ENCODE assay signal across 9 cellular contexts in genomic region chr4:84258905-84259830, GRCh38.
DNase-seq lines count a peak whose midpoint lies in the region; ATAC-seq, FAIRE-seq and TF ChIP-seq lines count a peak whose summit lies in the region.
"Had no signal": no experiment of that assay in that cellular context is flagged by ENCODE, and none has a peak within 500 bp of the region (broad histone marks: within the 10 kb centered on the region; RNA-seq: fewer than 3 reads in every experiment).

No MANE protein-coding gene starts in this region.

- TF ChIP-seq CTCF in keratinocyte (optimal IDR thresholded peaks at IDR 0.05 in 1 of 3, IDR thresholded peaks at IDR 0.05 in 1 of 3, conservative IDR thresholded peaks at IDR 0.05 in 1 of 3; ENCODE audit: extremely low read depth in 1 of 3, insufficient read depth in 2 of 3, low read length in 3 of 3) = peak; percentile 66 to 78 (median 73)

- H3K27ac ChIP-seq in keratinocyte (ENCODE audit: control insufficient read depth, insufficient read depth, low read length) = no peak overlapping the region
- H3K27ac ChIP-seq: neutrophil had no signal

- intact Hi-C loops in activated T-helper 2 cell treated with anti-CD3 and anti-CD28 coated beads, Interferon-gamma antibody, Interleukin-2, Interleukin-4, amounts not matched to agents 10 μg/mL and 5 μg/mL and 100 μg/mL, durations not matched to agents 14 hours and 24 hours and 36 hours (cut with micrococcal nuclease) = loop anchor here (2.0 kb wide), 1 partner anchor 614 kb away; no protein-coding TSS in a partner anchor

- no peaks in the 10 kb centered on the region for H3K36me3 Mint-ChIP-seq in activated T-helper 2 cell treated with anti-CD3 and anti-CD28 coated beads, Interferon-gamma antibody, Interleukin-2, Interleukin-4, amounts not matched to agents 10 μg/mL and 5 μg/mL and 100 μg/mL, durations not matched to agents 14 hours and 24 hours and 36 hours (ENCODE audit: low read depth)

- DNase-seq in DMS53 treated with DMSO at 0.1 percent for 48 hours (lab: John Stamatoyannopoulos, UW; ENCODE audit: unreplicated experiment) = peak; percentile 21
- DNase-seq in SKM-1 treated with dmso at 0.1 percent for 144 hours (lab: John Stamatoyannopoulos, UW; ENCODE audit: unreplicated experiment) = peak; percentile 48
- no peak for DNase-seq in keratinocyte (ENCODE audit: low read depth, low spot score)
- no peak for DNase-seq in midbrain (lab: John Stamatoyannopoulos, UW)
- DNase-seq in hypothalamus (lab: John Stamatoyannopoulos, UW) = no peak
- DNase-seq in activated T-helper 2 cell treated with anti-CD3 and anti-CD28 coated beads, Interferon-gamma antibody, Interleukin-2, Interleukin-4, amounts not matched to agents 10 μg/mL and 5 μg/mL and 100 μg/mL, durations not matched to agents 14 hours and 24 hours and 36 hours (ENCODE audit: low spot score) = no peak

- no peaks in the 10 kb centered on the region for H4K20me1 ChIP-seq in keratinocyte (ENCODE audit: control insufficient read depth, extremely low read depth, insufficient read depth, low read length)

- no peaks in the 10 kb centered on the region for H3K4me1 ChIP-seq in keratinocyte (ENCODE audit: control insufficient read depth, extremely low read depth, insufficient read depth, low read length)

- H3K27ac Mint-ChIP-seq in activated T-helper 2 cell treated with anti-CD3 and anti-CD28 coated beads, Interferon-gamma antibody, Interleukin-2, Interleukin-4, amounts not matched to agents 10 μg/mL and 5 μg/mL and 100 μg/mL, durations not matched to agents 14 hours and 24 hours and 36 hours = no peak overlapping the region

- H3K4me3 ChIP-seq in keratinocyte (ENCODE audit: control insufficient read depth in 2 of 3, extremely low read depth in 1 of 3, insufficient read depth in 2 of 3, low read depth in 1 of 3, low read length in 3 of 3) = no peak overlapping the region

- no peaks in the 10 kb centered on the region for H3K4me1 Mint-ChIP-seq in activated T-helper 2 cell treated with anti-CD3 and anti-CD28 coated beads, Interferon-gamma antibody, Interleukin-2, Interleukin-4, amounts not matched to agents 10 μg/mL and 5 μg/mL and 100 μg/mL, durations not matched to agents 14 hours and 24 hours and 36 hours (ENCODE audit: low read depth)

- no peaks in the 10 kb centered on the region for H3K79me2 ChIP-seq in keratinocyte (ENCODE audit: control insufficient read depth, insufficient read depth, low read length)

- H3K27me3 Mint-ChIP-seq in activated T-helper 2 cell treated with anti-CD3 and anti-CD28 coated beads, Interferon-gamma antibody, Interleukin-2, Interleukin-4, amounts not matched to agents 10 μg/mL and 5 μg/mL and 100 μg/mL, durations not matched to agents 14 hours and 24 hours and 36 hours (ENCODE audit: low read depth) = no peaks in the 10 kb centered on the region

- ATAC-seq in GM19452 (IDR thresholded peaks at IDR 0.05; ENCODE audit: unreplicated experiment) = peak; percentile 84
- ATAC-seq in HG03354 (IDR thresholded peaks at IDR 0.05; ENCODE audit: poor library complexity, severe bottlenecking, unreplicated experiment) = peak; percentile 86

- H3K9me1 ChIP-seq in keratinocyte (ENCODE audit: control insufficient read depth, extremely low read depth, insufficient read depth, low read length) = no peaks in the 10 kb centered on the region

- no peak overlapping the region for H3K9ac ChIP-seq in keratinocyte (ENCODE audit: control insufficient read depth, extremely low read depth, insufficient read depth, low read length)

- H2AFZ ChIP-seq in keratinocyte (ENCODE audit: control insufficient read depth, low read length) = no peak overlapping the region

- no peaks in the 10 kb centered on the region for H3K9me3 ChIP-seq in keratinocyte (ENCODE audit: control insufficient read depth, low read depth, low read length)
- H3K9me3 ChIP-seq: neutrophil had no signal

- no peak overlapping the region for H3K4me2 ChIP-seq in keratinocyte (ENCODE audit: control insufficient read depth, extremely low read depth, insufficient read depth, low read depth, low read length)

- dilution Hi-C loops in keratinocyte (cut with MboI; ENCODE audit: extremely low pct_ligation_motif_present, low sequenced_read_pairs) = no loop called here

- H3K27me3 ChIP-seq in keratinocyte (ENCODE audit: control insufficient read depth, extremely low read depth, insufficient read depth, low read length) = no peaks in the 10 kb centered on the region
- H3K27me3 ChIP-seq: neutrophil had no signal

- no peak overlapping the region for H3K4me3 Mint-ChIP-seq in activated T-helper 2 cell treated with anti-CD3 and anti-CD28 coated beads, Interferon-gamma antibody, Interleukin-2, Interleukin-4, amounts not matched to agents 10 μg/mL and 5 μg/mL and 100 μg/mL, durations not matched to agents 14 hours and 24 hours and 36 hours (ENCODE audit: low read depth)

- H3K9me3 Mint-ChIP-seq in activated T-helper 2 cell treated with anti-CD3 and anti-CD28 coated beads, Interferon-gamma antibody, Interleukin-2, Interleukin-4, amounts not matched to agents 10 μg/mL and 5 μg/mL and 100 μg/mL, durations not matched to agents 14 hours and 24 hours and 36 hours = peaks cover 7% of the 10 kb centered on the region

- FAIRE-seq in keratinocyte (lab: Jason Lieb, UNC) = no peak

- H3K36me3 ChIP-seq in keratinocyte (ENCODE audit: control insufficient read depth in 2 of 2, extremely low read depth in 1 of 2, insufficient read depth in 2 of 2, low read length in 2 of 2) = no peaks in the 10 kb centered on the region
- H3K36me3 ChIP-seq: neutrophil had no signal

Comparison
In these comparisons a context has a peak if more than half of its experiments do, and no peak if none do; other contexts are left out.
1. DNase-seq: peak in DMS53 treated with DMSO at 0.1 percent for 48 hours (single experiment) and SKM-1 treated with dmso at 0.1 percent for 144 hours (single experiment); none in keratinocyte (single experiment), midbrain (single experiment), hypothalamus (0 of 51) and activated T-helper 2 cell treated with anti-CD3 and anti-CD28 coated beads, Interferon-gamma antibody, Interleukin-2, Interleukin-4, amounts not matched to agents 10 μg/mL and 5 μg/mL and 100 μg/mL, durations not matched to agents 14 hours and 24 hours and 36 hours (single experiment).